ENCODE assay signal across 26 cellular contexts in the genomic region with DNA sequence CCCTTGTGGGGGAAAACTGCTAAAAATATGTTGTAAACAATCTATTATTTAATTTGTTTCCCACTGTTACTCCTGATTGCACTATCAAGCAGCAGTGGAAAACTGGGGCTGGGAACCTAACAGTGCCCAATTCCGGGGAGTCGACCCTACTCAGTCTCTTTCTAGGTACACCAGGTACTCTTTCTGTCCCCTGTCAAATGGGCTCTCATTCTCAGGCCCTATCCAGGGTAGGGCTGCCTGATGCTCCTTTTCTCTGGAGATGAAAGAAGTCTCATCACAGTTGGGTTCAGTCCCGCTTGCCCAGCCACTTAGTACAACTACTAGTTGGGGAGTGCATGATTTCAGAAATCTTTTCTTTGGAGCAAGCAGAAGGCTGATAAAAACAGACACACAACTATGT. TPM values are rescaled to one million over a fixed set of nuclear protein-coding genes. Genes with fewer than 3 reads are reported as not detected.
"Had no signal": no experiment of that assay in that cellular context is flagged by ENCODE, and none has a peak within 500 bp of the region (broad histone marks: within the 10 kb centered on the region; RNA-seq: fewer than 3 reads in every experiment).

No MANE protein-coding gene starts in this region.

- ATAC-seq: activated CD4-positive, CD25-positive, alpha-beta regulatory T cell treated with anti-CD3 and anti-CD28 coated beads, Interleukin-2, amount 50 U/mL, for 24 hours; activated CD8-positive, alpha-beta T cell treated with anti-CD3 and anti-CD28 coated beads for 36 hours; activated naive CD4-positive, alpha-beta T cell treated with anti-CD3 and anti-CD28 coated beads, Interleukin-2, amount 50 U/mL, for 72 hours; activated T-cell treated with anti-CD3 and anti-CD28 coated beads, Interleukin-2, amount 50 U/mL, for 4 hours; activated T-helper 17 cell treated with anti-CD3 and anti-CD28 coated beads, Interleukin-2, amount 50 U/mL, for 72 hours; esophagus mucosa had no signal

- H3K4me3 ChIP-seq: colonic mucosa had no signal

- DNase-seq: activated B cell treated with CpG ODN at 0.5 μM for 24 hours; activated CD4-positive, alpha-beta T cell treated with anti-CD3 and anti-CD28 coated beads for 48 hours; activated CD4-positive, alpha-beta T cell treated with anti-CD3 and anti-CD28 coated beads, Interleukin-2, amount 50 U/mL, for 1 hour; activated CD4-positive, alpha-beta T cell treated with anti-CD3 and anti-CD28 coated beads, Interleukin-2, amount 50 U/mL, for 48 hours; activated CD8-positive, alpha-beta memory T cell treated with anti-CD3 and anti-CD28 coated beads for 24 hours; activated CD8-positive, alpha-beta T cell treated with anti-CD3 and anti-CD28 coated beads for 36 hours; activated effector memory CD4-positive, alpha-beta T cell treated with Interleukin-2 at 50 U/mL for 16 hours; activated naive CD4-positive, alpha-beta T cell treated with anti-CD3 and anti-CD28 coated beads for 36 hours; activated naive CD8-positive, alpha-beta T cell treated with anti-CD3 and anti-CD28 coated beads, Interleukin-2, amount 10 ng/mL, durations not matched to agents 7 days and 5 days; activated T-cell treated with anti-CD3 and anti-CD28 coated beads, Interleukin-2, amount 50 U/mL, for 4 hours; anterior cingulate cortex; brain microvascular endothelial cell; colonic mucosa; effector memory CD4-positive, alpha-beta T cell; endodermal cell; foreskin fibroblast; head of caudate nucleus; T-helper 2 cell had no signal

- H3K4me1 ChIP-seq: colonic mucosa had no signal

- H3K9me3 Mint-ChIP-seq: activated B cell treated with CpG ODN at 0.5 μM for 24 hours; activated naive CD4-positive, alpha-beta T cell treated with anti-CD3 and anti-CD28 coated beads for 36 hours; activated naive CD8-positive, alpha-beta T cell treated with anti-CD3 and anti-CD28 coated beads, Interleukin-2, amount 10 ng/mL, durations not matched to agents 7 days and 5 days; activated T-cell treated with anti-CD3 and anti-CD28 coated beads, Interleukin-2, amount 50 U/mL, for 4 hours; activated T-helper 17 cell treated with anti-CD3 and anti-CD28 coated beads, Interleukin-2, amount 50 U/mL, for 72 hours; endodermal cell had no signal

- H3K36me3 ChIP-seq: brain microvascular endothelial cell, colonic mucosa had no signal

- H3K4me3 Mint-ChIP-seq: activated B cell treated with CpG ODN at 0.5 μM for 24 hours; activated CD8-positive, alpha-beta T cell treated with anti-CD3 and anti-CD28 coated beads for 36 hours; activated naive CD4-positive, alpha-beta T cell treated with anti-CD3 and anti-CD28 coated beads for 36 hours; activated naive CD8-positive, alpha-beta T cell treated with anti-CD3 and anti-CD28 coated beads, Interleukin-2, amount 10 ng/mL, durations not matched to agents 7 days and 5 days; activated T-cell treated with anti-CD3 and anti-CD28 coated beads, Interleukin-2, amount 50 U/mL, for 4 hours; activated T-helper 17 cell treated with anti-CD3 and anti-CD28 coated beads, Interleukin-2, amount 50 U/mL, for 72 hours; endodermal cell had no signal

- H3K27me3 Mint-ChIP-seq: activated B cell treated with CpG ODN at 0.5 μM for 24 hours; activated CD8-positive, alpha-beta T cell treated with anti-CD3 and anti-CD28 coated beads for 36 hours; activated naive CD8-positive, alpha-beta T cell treated with anti-CD3 and anti-CD28 coated beads, Interleukin-2, amount 10 ng/mL, durations not matched to agents 7 days and 5 days had no signal

- H3K4me1 Mint-ChIP-seq: activated B cell treated with CpG ODN at 0.5 μM for 24 hours; activated naive CD8-positive, alpha-beta T cell treated with anti-CD3 and anti-CD28 coated beads, Interleukin-2, amount 10 ng/mL, durations not matched to agents 7 days and 5 days; activated T-helper 17 cell treated with anti-CD3 and anti-CD28 coated beads, Interleukin-2, amount 50 U/mL, for 72 hours had no signal

- H3K27ac Mint-ChIP-seq: activated B cell treated with CpG ODN at 0.5 μM for 24 hours; activated CD8-positive, alpha-beta T cell treated with anti-CD3 and anti-CD28 coated beads for 36 hours; activated naive CD4-positive, alpha-beta T cell treated with anti-CD3 and anti-CD28 coated beads for 36 hours; activated naive CD4-positive, alpha-beta T cell treated with anti-CD3 and anti-CD28 coated beads, Interleukin-2, amount 50 U/mL, for 72 hours; activated naive CD8-positive, alpha-beta T cell treated with anti-CD3 and anti-CD28 coated beads, Interleukin-2, amount 10 ng/mL, durations not matched to agents 7 days and 5 days; activated T-helper 17 cell treated with anti-CD3 and anti-CD28 coated beads, Interleukin-2, amount 50 U/mL, for 72 hours; endodermal cell had no signal

- H3K27me3 ChIP-seq: brain microvascular endothelial cell, colonic mucosa had no signal

- H3K27ac ChIP-seq: brain microvascular endothelial cell, colonic mucosa, VCaP had no signal

- H3K9me3 ChIP-seq: colonic mucosa had no signal

- H3K36me3 Mint-ChIP-seq: activated naive CD4-positive, alpha-beta T cell treated with anti-CD3 and anti-CD28 coated beads, Interleukin-2, amount 50 U/mL, for 72 hours; activated naive CD8-positive, alpha-beta T cell treated with anti-CD3 and anti-CD28 coated beads, Interleukin-2, amount 10 ng/mL, durations not matched to agents 7 days and 5 days had no signal

RNA-seq across cellular contexts. Expression of a gene that starts 52.0 kb away (rescaled TPM):
- total RNA-seq: activated B cell treated with CpG ODN at 0.5 μM for 24 hours; activated CD8-positive, alpha-beta T cell treated with anti-CD3 and anti-CD28 coated beads for 36 hours; activated naive CD4-positive, alpha-beta T cell treated with anti-CD3 and anti-CD28 coated beads for 36 hours; activated naive CD4-positive, alpha-beta T cell treated with anti-CD3 and anti-CD28 coated beads, Interleukin-2, amount 50 U/mL, for 72 hours; activated naive CD8-positive, alpha-beta T cell treated with anti-CD3 and anti-CD28 coated beads, Interleukin-2, amount 10 ng/mL, durations not matched to agents 7 days and 5 days; activated T-cell treated with anti-CD3 and anti-CD28 coated beads, Interleukin-2, amount 50 U/mL, for 4 hours; activated T-helper 17 cell treated with anti-CD3 and anti-CD28 coated beads, Interleukin-2, amount 50 U/mL, for 72 hours; bronchial epithelial cell; dermis microvascular lymphatic vessel endothelial cell; esophagus mucosa; T-helper 1 cell treated with Interleukin-12 subunit alpha and Interleukin-12 subunit beta and Interleukin-4 antibody, amounts not matched to agents 30 ng/mL and 1 ng/mL, for 36 hours had no signal
